Comparison of ENCODE assay signal across 8 cellular contexts in genomic region chr1:150009604-150010387, GRCh38. TPM values are rescaled to one million over a fixed set of nuclear protein-coding genes. Genes with fewer than 3 reads are reported as not detected.
DNase-seq lines count a peak whose midpoint lies in the region; ATAC-seq and TF ChIP-seq lines count a peak whose summit lies in the region.

No MANE protein-coding gene starts in this region.

- H3K4me3 ChIP-seq in RWPE2 (ENCODE audit: severe bottlenecking) (peak overlapping the region; percentile 67), testis (peak overlapping the region; percentile 85 to 88)

- peak overlapping the region; percentile 83 for H3K27ac ChIP-seq in RWPE2 (ENCODE audit: poor library complexity, severe bottlenecking)
- H3K27ac ChIP-seq in testis: peak overlapping the region; percentile 91 to 92

- 0 to 1% methylated on average over 28 to 29 of the region's 29 CpGs for WGBS in testis, 2 donors

- peak overlapping the region; percentile 92 for H3K4me3 Mint-ChIP-seq in activated naive CD4-positive, alpha-beta T cell treated with anti-CD3 and anti-CD28 coated beads for 36 hours

- H3K4me1 Mint-ChIP-seq in activated naive CD4-positive, alpha-beta T cell treated with anti-CD3 and anti-CD28 coated beads for 36 hours (ENCODE audit: low read depth): peaks cover 43% of the 10 kb centered on the region

- ATAC-seq in GM18907 (IDR thresholded peaks at IDR 0.05; ENCODE audit: unreplicated experiment) (peak; percentile 31), HG03432 (IDR thresholded peaks at IDR 0.05; ENCODE audit: unreplicated experiment) (peak; percentile 14), RWPE2 (ENCODE audit: low read depth) (peak; percentile 69), HG03378 (IDR thresholded peaks at IDR 0.05; ENCODE audit: unreplicated experiment) (no peak)

- intact Hi-C loops in activated naive CD4-positive, alpha-beta T cell treated with anti-CD3 and anti-CD28 coated beads for 36 hours (cut with micrococcal nuclease): loop anchor here (1.0 to 10.0 kb wide), 5 partner anchors 13 to 355 kb away; partner anchors contain the start of genes RPRD2, SF3B4 and VPS45
- intact Hi-C loops in testis (cut with DNase I; ENCODE audit: low total_unique reads): no loop called here

- no peaks in the 10 kb centered on the region for H3K27me3 ChIP-seq in RWPE2 (ENCODE audit: insufficient read depth, poor library complexity, severe bottlenecking)
- no peaks in the 10 kb centered on the region for H3K27me3 ChIP-seq in testis

- peaks cover 8% of the 10 kb centered on the region for H3K36me3 Mint-ChIP-seq in activated naive CD4-positive, alpha-beta T cell treated with anti-CD3 and anti-CD28 coated beads for 36 hours (ENCODE audit: low read depth)

- peaks cover 18% of the 10 kb centered on the region for H3K4me1 ChIP-seq in RWPE2 (ENCODE audit: insufficient read depth, poor library complexity, severe bottlenecking)
- H3K4me1 ChIP-seq in testis: peaks cover 16% of the 10 kb centered on the region

- no peaks in the 10 kb centered on the region for H3K9me3 ChIP-seq in RWPE2 (ENCODE audit: severe bottlenecking)
- H3K9me3 ChIP-seq in testis: no peaks in the 10 kb centered on the region

- peak overlapping the region; percentile 96 for H3K27ac Mint-ChIP-seq in activated naive CD4-positive, alpha-beta T cell treated with anti-CD3 and anti-CD28 coated beads for 36 hours

- DNase-seq in RWPE2 (ENCODE audit: low spot score) (peak; percentile 47), globus pallidus (ENCODE audit: low spot score) (peak; percentile 66), non-pigmented ciliary epithelial cell (ENCODE audit: low read depth) (peak; percentile 68), testis (peak; percentile 78)
- peak; percentile 86 for DNase-seq in activated naive CD4-positive, alpha-beta T cell treated with anti-CD3 and anti-CD28 coated beads for 36 hours

- no peaks in the 10 kb centered on the region for H3K9me3 Mint-ChIP-seq in activated naive CD4-positive, alpha-beta T cell treated with anti-CD3 and anti-CD28 coated beads for 36 hours

- CTCF ChIA-PET in activated naive CD4-positive, alpha-beta T cell treated with anti-CD3 and anti-CD28 coated beads for 36 hours (lab: Charles Lee): interaction anchor here (0.6 to 2.3 kb wide), 6 partner anchors 13 to 208 kb away, joined by 3 to 11 read pairs (median 4); no protein-coding TSS in a partner anchor

- H3K36me3 ChIP-seq in RWPE2 (ENCODE audit: low read depth) (peaks cover 18% of the 10 kb centered on the region), testis (ENCODE audit: low read depth, missing control alignments) (no peaks in the 10 kb centered on the region)

- H3K27me3 Mint-ChIP-seq in activated naive CD4-positive, alpha-beta T cell treated with anti-CD3 and anti-CD28 coated beads for 36 hours (ENCODE audit: low read depth): no peaks in the 10 kb centered on the region

- no peak for TF ChIP-seq POLR2A in testis (IDR thresholded peaks at IDR 0.05)

- no peak for TF ChIP-seq CTCF in RWPE2 (IDR thresholded peaks at IDR 0.05; ENCODE audit: poor library complexity, severe bottlenecking)
- TF ChIP-seq CTCF in testis (IDR thresholded peaks at IDR 0.05): no peak

RNA-seq across cellular contexts. Expression of gene OTUD7B, which starts 0.7 kb away (rescaled TPM):
- 10 to 100 TPM; 10.9 to 11.0 TPM for total RNA-seq in activated naive CD4-positive, alpha-beta T cell treated with anti-CD3 and anti-CD28 coated beads for 36 hours
- total RNA-seq in testis: 10 to 100 TPM; 23.1 to 31.5 TPM
- polyA plus RNA-seq in testis (ENCODE audit: insufficient read depth, low read depth, low replicate concordance): 30.3 TPM

RNA-seq across cellular contexts. Expression of gene VPS45, which starts 57.8 kb away (rescaled TPM):
- total RNA-seq in activated naive CD4-positive, alpha-beta T cell treated with anti-CD3 and anti-CD28 coated beads for 36 hours: 10 to 100 TPM; 21.2 to 23.6 TPM
- 10 to 100 TPM; 50.3 to 50.7 TPM for total RNA-seq in testis
- 28.4 TPM for polyA plus RNA-seq in testis (ENCODE audit: insufficient read depth, low read depth, low replicate concordance)
